ENCODE assay signal across 14 cellular contexts in genomic region chr3:127615631-127616305, GRCh38.
"Had no signal": no experiment of that assay in that cellular context is flagged by ENCODE, and none has a peak within 500 bp of the region (broad histone marks: within the 10 kb centered on the region; RNA-seq: fewer than 3 reads in every experiment).

No MANE protein-coding gene starts in this region.

- DNase-seq: activated CD4-positive, alpha-beta T cell treated with anti-CD3 and anti-CD28 coated beads, Interleukin-2, amount 50 U/mL, for 48 hours; activated CD4-positive, CD25-positive, alpha-beta regulatory T cell treated with anti-CD3 and anti-CD28 coated beads, Interleukin-2, amount 50 U/mL, for 72 hours; activated naive CD4-positive, alpha-beta T cell treated with Interleukin-2 at 50 U/mL for 16 hours; activated T-cell treated with anti-CD3 and anti-CD28 coated beads, Interleukin-2, amount 50 U/mL, for 48 hours; amniotic stem cell; foreskin melanocyte; heart left ventricle; lower lobe of right lung; naive thymus-derived CD4-positive, alpha-beta T cell; stimulated activated CD4-positive, alpha-beta T cell treated with anti-CD3 and anti-CD28 coated beads, Interleukin-4, amount 100 ng/mL, for 4 hours; stomach; T-helper 9 cell had no signal

- H3K9me3 Mint-ChIP-seq: naive thymus-derived CD4-positive, alpha-beta T cell had no signal

- H3K27me3 Mint-ChIP-seq: naive thymus-derived CD4-positive, alpha-beta T cell had no signal

- H3K4me1 ChIP-seq: lower lobe of right lung had no signal

- H3K27me3 ChIP-seq: heart left ventricle, stomach had no signal

- H3K9me3 ChIP-seq: heart left ventricle, lower lobe of right lung, stomach, thoracic aorta had no signal

- H3K4me3 ChIP-seq: heart left ventricle, lower lobe of right lung, skin epidermis, stomach, thoracic aorta had no signal

- H3K4me3 Mint-ChIP-seq: naive thymus-derived CD4-positive, alpha-beta T cell had no signal

- H3K36me3 ChIP-seq: thoracic aorta had no signal

- H3K27ac ChIP-seq: heart left ventricle, lower lobe of right lung, skin epidermis, stomach, thoracic aorta had no signal
